ENCODE assay signal across 13 cellular contexts in the genomic region with DNA sequence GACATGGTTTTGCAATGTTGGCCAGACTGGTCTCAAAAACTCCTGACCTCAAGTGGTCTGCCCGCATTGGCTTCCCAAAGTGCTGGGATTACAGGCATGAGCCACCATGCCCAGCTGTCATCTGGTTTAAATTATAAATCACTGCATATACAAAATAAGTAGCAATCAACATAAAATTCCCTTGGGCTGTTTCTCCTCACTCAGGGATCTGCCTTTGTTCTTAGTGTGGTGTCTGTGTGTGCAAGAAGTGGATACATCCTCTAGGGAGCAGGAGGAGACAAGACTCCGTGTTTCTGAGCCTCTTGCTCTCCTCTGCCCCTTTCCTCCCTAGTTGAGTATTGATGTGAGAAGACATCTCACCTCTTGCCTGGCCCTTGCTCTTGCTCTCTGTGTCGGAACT.
DNase-seq lines count a peak whose midpoint lies in the region; ATAC-seq and TF ChIP-seq lines count a peak whose summit lies in the region.
"Had no signal": no experiment of that assay in that cellular context is flagged by ENCODE, and none has a peak within 500 bp of the region (broad histone marks: within the 10 kb centered on the region; RNA-seq: fewer than 3 reads in every experiment).

No MANE protein-coding gene starts in this region.

- TF ChIP-seq EP300 in Ishikawa (IDR thresholded peaks at IDR 0.05; ENCODE audit: borderline replicate concordance) = no peak

- H3K9me3 Mint-ChIP-seq in activated CD8-positive, alpha-beta memory T cell treated with anti-CD3 and anti-CD28 coated beads, Interleukin-2, amount 10 ng/mL, durations not matched to agents 7 days and 5 days (ENCODE audit: low read depth) = no peaks in the 10 kb centered on the region
- peaks cover 3% of the 10 kb centered on the region for H3K9me3 Mint-ChIP-seq in activated naive CD8-positive, alpha-beta T cell treated with anti-CD3 and anti-CD28 coated beads for 36 hours

- no peak overlapping the region for H3K4me3 Mint-ChIP-seq in activated CD8-positive, alpha-beta memory T cell treated with anti-CD3 and anti-CD28 coated beads, Interleukin-2, amount 10 ng/mL, durations not matched to agents 7 days and 5 days
- no peak overlapping the region for H3K4me3 Mint-ChIP-seq in activated naive CD8-positive, alpha-beta T cell treated with anti-CD3 and anti-CD28 coated beads for 36 hours

- peaks cover 9% of the 10 kb centered on the region for H3K4me1 Mint-ChIP-seq in activated CD8-positive, alpha-beta memory T cell treated with anti-CD3 and anti-CD28 coated beads, Interleukin-2, amount 10 ng/mL, durations not matched to agents 7 days and 5 days
- H3K4me1 Mint-ChIP-seq in activated naive CD8-positive, alpha-beta T cell treated with anti-CD3 and anti-CD28 coated beads for 36 hours = peaks cover 7% of the 10 kb centered on the region

- peak; percentile 34; the same call in 1 of the 2 replicates for TF ChIP-seq RAD21 in Ishikawa (IDR thresholded peaks at IDR 0.05; ENCODE audit: low read depth)

- ATAC-seq in activated CD8-positive, alpha-beta memory T cell treated with anti-CD3 and anti-CD28 coated beads, Interleukin-2, amount 10 ng/mL, durations not matched to agents 7 days and 5 days = no peak
- no peak for ATAC-seq in GM18498 (IDR thresholded peaks at IDR 0.05; ENCODE audit: unreplicated experiment)

- peak; percentile 4 for TF ChIP-seq CTCF in astrocyte of the cerebellum (IDR thresholded peaks at IDR 0.05; ENCODE audit: low read depth, low read length, missing control alignments)

- CTCF ChIA-PET in activated CD8-positive, alpha-beta memory T cell treated with anti-CD3 and anti-CD28 coated beads, Interleukin-2, amount 10 ng/mL, durations not matched to agents 7 days and 5 days (lab: Charles Lee) = interaction anchor here (1.3 to 1.6 kb wide), 2 partner anchors 11 to 218 kb away, joined by 3 to 5 read pairs; no protein-coding TSS in a partner anchor

- peaks cover 18% of the 10 kb centered on the region for H3K27me3 Mint-ChIP-seq in activated CD8-positive, alpha-beta memory T cell treated with anti-CD3 and anti-CD28 coated beads, Interleukin-2, amount 10 ng/mL, durations not matched to agents 7 days and 5 days
- peaks cover 11% of the 10 kb centered on the region for H3K27me3 Mint-ChIP-seq in activated naive CD8-positive, alpha-beta T cell treated with anti-CD3 and anti-CD28 coated beads for 36 hours

- no peaks in the 10 kb centered on the region for H3K36me3 Mint-ChIP-seq in activated CD8-positive, alpha-beta memory T cell treated with anti-CD3 and anti-CD28 coated beads, Interleukin-2, amount 10 ng/mL, durations not matched to agents 7 days and 5 days
- H3K36me3 Mint-ChIP-seq in activated naive CD8-positive, alpha-beta T cell treated with anti-CD3 and anti-CD28 coated beads for 36 hours = no peaks in the 10 kb centered on the region

- in situ Hi-C loops in astrocyte of the cerebellum (cut with HindIII; ENCODE audit: low sequenced_read_pairs) = no loop called here

- peak; percentile 10 for DNase-seq in EH (ENCODE audit: low read depth)
- DNase-seq in astrocyte of the cerebellum (ENCODE audit: low read depth) = no peak
- DNase-seq in kidney glomerular epithelial cell (lab: John Stamatoyannopoulos, UW) = peak; percentile 17
- DNase-seq in activated CD8-positive, alpha-beta memory T cell treated with anti-CD3 and anti-CD28 coated beads, Interleukin-2, amount 10 ng/mL, durations not matched to agents 7 days and 5 days = no peak
- no peak for DNase-seq in activated naive CD8-positive, alpha-beta T cell treated with anti-CD3 and anti-CD28 coated beads for 36 hours
- DNase-seq in activated CD4-positive, alpha-beta T cell treated with anti-CD3 and anti-CD28 coated beads for 4 hours = no peak
- DNase-seq: amygdala, DND-41, NCI-H187 treated with DMSO at 0.1 percent for 48 hours, right cardiac atrium had no signal

- no peak overlapping the region for H3K4me3 ChIP-seq in astrocyte of the cerebellum (ENCODE audit: low read depth, low read length)
- H3K4me3 ChIP-seq: lung had no signal

- no peak overlapping the region for H3K27ac Mint-ChIP-seq in activated CD8-positive, alpha-beta memory T cell treated with anti-CD3 and anti-CD28 coated beads, Interleukin-2, amount 10 ng/mL, durations not matched to agents 7 days and 5 days
- no peak overlapping the region for H3K27ac Mint-ChIP-seq in activated naive CD8-positive, alpha-beta T cell treated with anti-CD3 and anti-CD28 coated beads for 36 hours

TF ChIP-seq in Ishikawa, 13 proteins besides CTCF, POLR2A, EP300 and RAD21:
- TF ChIP-seq, protein P1, sequence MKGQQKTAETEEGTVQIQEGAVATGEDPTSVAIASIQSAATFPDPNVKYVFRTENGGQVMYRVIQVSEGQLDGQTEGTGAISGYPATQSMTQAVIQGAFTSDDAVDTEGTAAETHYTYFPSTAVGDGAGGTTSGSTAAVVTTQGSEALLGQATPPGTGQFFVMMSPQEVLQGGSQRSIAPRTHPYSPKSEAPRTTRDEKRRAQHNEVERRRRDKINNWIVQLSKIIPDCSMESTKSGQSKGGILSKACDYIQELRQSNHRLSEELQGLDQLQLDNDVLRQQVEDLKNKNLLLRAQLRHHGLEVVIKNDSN (IDR thresholded peaks at IDR 0.05) = no peak
- TF ChIP-seq, protein P2, sequence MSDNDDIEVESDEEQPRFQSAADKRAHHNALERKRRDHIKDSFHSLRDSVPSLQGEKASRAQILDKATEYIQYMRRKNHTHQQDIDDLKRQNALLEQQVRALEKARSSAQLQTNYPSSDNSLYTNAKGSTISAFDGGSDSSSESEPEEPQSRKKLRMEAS (IDR thresholded peaks at IDR 0.05) = no peak
- TF ChIP-seq ZBTB7A (IDR thresholded peaks at IDR 0.05; ENCODE audit: low read depth) (no peak), FOXM1 (IDR thresholded peaks at IDR 0.05; ENCODE audit: borderline replicate concordance, low read depth) (no peak), CREB1 (IDR thresholded peaks at IDR 0.05; ENCODE audit: low read depth) (no peak), CEBPB (IDR thresholded peaks at IDR 0.05) (no peak), NFIC (IDR thresholded peaks at IDR 0.05) (no peak), YY1 (IDR thresholded peaks at IDR 0.05; ENCODE audit: low read depth) (no peak), TCF12 (IDR thresholded peaks at IDR 0.05; ENCODE audit: low read depth) (no peak), TAF1 (IDR thresholded peaks at IDR 0.05; ENCODE audit: low read depth) (no peak), TEAD4 (IDR thresholded peaks at IDR 0.05) (no peak), EGR1 (IDR thresholded peaks at IDR 0.05) (no peak)
- TF ChIP-seq, protein P3, sequence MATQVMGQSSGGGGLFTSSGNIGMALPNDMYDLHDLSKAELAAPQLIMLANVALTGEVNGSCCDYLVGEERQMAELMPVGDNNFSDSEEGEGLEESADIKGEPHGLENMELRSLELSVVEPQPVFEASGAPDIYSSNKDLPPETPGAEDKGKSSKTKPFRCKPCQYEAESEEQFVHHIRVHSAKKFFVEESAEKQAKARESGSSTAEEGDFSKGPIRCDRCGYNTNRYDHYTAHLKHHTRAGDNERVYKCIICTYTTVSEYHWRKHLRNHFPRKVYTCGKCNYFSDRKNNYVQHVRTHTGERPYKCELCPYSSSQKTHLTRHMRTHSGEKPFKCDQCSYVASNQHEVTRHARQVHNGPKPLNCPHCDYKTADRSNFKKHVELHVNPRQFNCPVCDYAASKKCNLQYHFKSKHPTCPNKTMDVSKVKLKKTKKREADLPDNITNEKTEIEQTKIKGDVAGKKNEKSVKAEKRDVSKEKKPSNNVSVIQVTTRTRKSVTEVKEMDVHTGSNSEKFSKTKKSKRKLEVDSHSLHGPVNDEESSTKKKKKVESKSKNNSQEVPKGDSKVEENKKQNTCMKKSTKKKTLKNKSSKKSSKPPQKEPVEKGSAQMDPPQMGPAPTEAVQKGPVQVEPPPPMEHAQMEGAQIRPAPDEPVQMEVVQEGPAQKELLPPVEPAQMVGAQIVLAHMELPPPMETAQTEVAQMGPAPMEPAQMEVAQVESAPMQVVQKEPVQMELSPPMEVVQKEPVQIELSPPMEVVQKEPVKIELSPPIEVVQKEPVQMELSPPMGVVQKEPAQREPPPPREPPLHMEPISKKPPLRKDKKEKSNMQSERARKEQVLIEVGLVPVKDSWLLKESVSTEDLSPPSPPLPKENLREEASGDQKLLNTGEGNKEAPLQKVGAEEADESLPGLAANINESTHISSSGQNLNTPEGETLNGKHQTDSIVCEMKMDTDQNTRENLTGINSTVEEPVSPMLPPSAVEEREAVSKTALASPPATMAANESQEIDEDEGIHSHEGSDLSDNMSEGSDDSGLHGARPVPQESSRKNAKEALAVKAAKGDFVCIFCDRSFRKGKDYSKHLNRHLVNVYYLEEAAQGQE (IDR thresholded peaks at IDR 0.05; ENCODE audit: low read depth) = no peak
TF ChIP-seq in Ishikawa: peak in this region for 0.

Comparison
In these comparisons a context has a peak if more than half of its experiments do, and no peak if none do; other contexts are left out.
1. DNase-seq: peak in EH (single experiment) and kidney glomerular epithelial cell (single experiment); none in astrocyte of the cerebellum (single experiment), activated CD8-positive, alpha-beta memory T cell treated with anti-CD3 and anti-CD28 coated beads, Interleukin-2, amount 10 ng/mL, durations not matched to agents 7 days and 5 days (single experiment), activated naive CD8-positive, alpha-beta T cell treated with anti-CD3 and anti-CD28 coated beads for 36 hours (single experiment) and activated CD4-positive, alpha-beta T cell treated with anti-CD3 and anti-CD28 coated beads for 4 hours (0 of 2).